Comparison of ENCODE assay signal across 17 cellular contexts in genomic region chr7:138267934-138268333, GRCh38.
DNase-seq lines count a peak whose midpoint lies in the region; ATAC-seq, FAIRE-seq and TF ChIP-seq lines count a peak whose summit lies in the region.
"Had no signal": no experiment of that assay in that cellular context is flagged by ENCODE, and none has a peak within 500 bp of the region (broad histone marks: within the 10 kb centered on the region; RNA-seq: fewer than 3 reads in every experiment).

No MANE protein-coding gene starts in this region.

- no peaks in the 10 kb centered on the region for H3K79me1 ChIP-seq in neuronal stem cell (ENCODE audit: low read depth, low read length)

- no peak overlapping the region for H2BK5ac ChIP-seq in neuronal stem cell (ENCODE audit: low read length)

- no peaks in the 10 kb centered on the region for H3K36me3 ChIP-seq in neuronal stem cell (replicated peaks in 1 of 2; ENCODE audit: control insufficient read depth in 2 of 2, insufficient read depth in 2 of 2, low read length in 2 of 2)
- no peaks in the 10 kb centered on the region for H3K36me3 ChIP-seq in HepG2 (replicated peaks in 1 of 2; ENCODE audit: control insufficient read depth in 1 of 2, insufficient read depth in 2 of 2, low read length in 2 of 2)

- no peak for TF ChIP-seq EP300 in HepG2 (IDR thresholded peaks at IDR 0.05; ENCODE audit: low read depth in 2 of 2, low read length in 2 of 2)
- no peak for TF ChIP-seq EP300 in HepG2 (CRISPR knock-in tag; IDR thresholded peaks at IDR 0.05; ENCODE audit: borderline replicate concordance)

- H3K27me3 ChIP-seq in neuronal stem cell (ENCODE audit: control insufficient read depth in 3 of 3, insufficient read depth in 3 of 3, low read depth in 1 of 3, low read length in 3 of 3) (no peaks in the 10 kb centered on the region), HepG2 (ENCODE audit: control insufficient read depth in 1 of 2, insufficient read depth in 2 of 2, low read length in 2 of 2) (no peaks in the 10 kb centered on the region)

- H3K4ac ChIP-seq in neuronal stem cell (ENCODE audit: low read length) = no peak overlapping the region

- DNase-seq in activated naive CD4-positive, alpha-beta T cell treated with anti-CD3 and anti-CD28 coated beads, Interleukin-2, amount 50 U/mL, for 72 hours (ENCODE audit: low spot score in 2 of 2) = no peak
- DNase-seq in WTC11 (ENCODE audit: low spot score) = no peak
- DNase-seq in neuronal stem cell (ENCODE audit: low spot score) = no peak
- DNase-seq in stimulated activated effector memory CD8-positive, alpha-beta T cell treated with anti-CD3 and anti-CD28 coated beads, Interleukin-12 subunit alpha, Interleukin-12 subunit beta, amount 100 ng/mL, for 72 hours (ENCODE audit: low spot score in 2 of 2) = no peak
- no peak for DNase-seq in SKM-1 treated with dmso at 0.1 percent for 144 hours (lab: John Stamatoyannopoulos, UW; ENCODE audit: unreplicated experiment)
- DNase-seq in Right ventricle myocardium superior = no peak
- DNase-seq in HepG2 (ENCODE audit: low spot score) = no peak
- DNase-seq: CD8-positive, alpha-beta T cell; COR-L47; DND-41; GDM1; H7 had no signal

- no peak overlapping the region for H2BK120ac ChIP-seq in neuronal stem cell (ENCODE audit: low read depth, low read length)

- TF ChIP-seq POLR2A in HepG2 (IDR thresholded peaks at IDR 0.05; ENCODE audit: insufficient read depth in 1 of 2, low read depth in 2 of 2, low read length in 2 of 2) = no peak

- no peak overlapping the region for H3K27ac ChIP-seq in neuronal stem cell (replicated peaks; ENCODE audit: low read length)
- no peak overlapping the region for H3K27ac ChIP-seq in HepG2 (ENCODE audit: extremely low read length, insufficient read depth, low read length)
- H3K27ac ChIP-seq: 22Rv1 had no signal

- no peak overlapping the region for H3K4me2 ChIP-seq in neuronal stem cell (ENCODE audit: insufficient read depth, low read length, poor library complexity, severe bottlenecking)
- no peak overlapping the region for H3K4me2 ChIP-seq in HepG2 (ENCODE audit: low read depth, low read length)

- H3K9ac ChIP-seq in neuronal stem cell (ENCODE audit: low read depth, low read length, poor library complexity) = no peak overlapping the region
- no peak overlapping the region for H3K9ac ChIP-seq in HepG2 (ENCODE audit: insufficient read depth, low read depth, low read length)

- H3K9me3 ChIP-seq in neuronal stem cell (replicated peaks in 1 of 2; ENCODE audit: control insufficient read depth in 2 of 2, insufficient read depth in 1 of 2, low read depth in 1 of 2, low read length in 2 of 2) (no peaks in the 10 kb centered on the region), HepG2 (ENCODE audit: low read length) (no peaks in the 10 kb centered on the region)

- TF ChIP-seq CTCF in WTC11 (IDR thresholded peaks at IDR 0.05) (no peak), HepG2 (CRISPR knock-in tag; IDR thresholded peaks at IDR 0.05) (no peak)

- no peak overlapping the region for H3K4me3 ChIP-seq in neuronal stem cell (ENCODE audit: low read length in 2 of 2)
- no peak overlapping the region for H3K4me3 ChIP-seq in HepG2 (replicated peaks in 1 of 3; ENCODE audit: insufficient read depth in 1 of 3, low read depth in 2 of 3, low read length in 3 of 3)

- no peak for TF ChIP-seq RAD21 in HepG2 (CRISPR knock-in tag; IDR thresholded peaks at IDR 0.05)

- peak overlapping the region; percentile 43 for H3K27ac Mint-ChIP-seq in activated naive CD4-positive, alpha-beta T cell treated with anti-CD3 and anti-CD28 coated beads, Interleukin-2, amount 50 U/mL, for 24 hours
- no peak overlapping the region for H3K27ac Mint-ChIP-seq in activated naive CD4-positive, alpha-beta T cell treated with anti-CD3 and anti-CD28 coated beads, Interleukin-2, amount 50 U/mL, for 72 hours
- no peak overlapping the region for H3K27ac Mint-ChIP-seq in WTC11
- no peak overlapping the region for H3K27ac Mint-ChIP-seq in stimulated activated effector memory CD8-positive, alpha-beta T cell treated with anti-CD3 and anti-CD28 coated beads, Interleukin-12 subunit alpha, Interleukin-12 subunit beta, amount 100 ng/mL, for 72 hours
- H3K27ac Mint-ChIP-seq: CD8-positive, alpha-beta T cell had no signal

- no CpG with 5 or more reads among the region's 6 CpGs for WGBS in neuronal stem cell (ENCODE audit: extremely low coverage in 2 of 2, insufficient read length in 2 of 2, insufficient replicate concordance in 1 of 2), 2 donors
- 100% methylated on average over 6 of the region's 6 CpGs for WGBS in HepG2 (ENCODE audit: low lambda C conversion rate)

- H3K4me1 ChIP-seq in neuronal stem cell (ENCODE audit: control insufficient read depth in 2 of 2, insufficient read depth in 1 of 2, low read depth in 1 of 2, low read length in 2 of 2) (no peaks in the 10 kb centered on the region), HepG2 (ENCODE audit: insufficient read depth, low read length) (peaks cover 6% of the 10 kb centered on the region)

- H3K27me3 Mint-ChIP-seq in activated naive CD4-positive, alpha-beta T cell treated with anti-CD3 and anti-CD28 coated beads, Interleukin-2, amount 50 U/mL, for 24 hours = peaks cover 2% of the 10 kb centered on the region
- H3K27me3 Mint-ChIP-seq in WTC11 (ENCODE audit: low read depth) = no peaks in the 10 kb centered on the region

- no peak overlapping the region for H3K23ac ChIP-seq in neuronal stem cell (ENCODE audit: low read depth, low read length, poor library complexity)

- H3K14ac ChIP-seq in neuronal stem cell (ENCODE audit: low read length) = no peak overlapping the region

- no peak overlapping the region for H2BK15ac ChIP-seq in neuronal stem cell (ENCODE audit: low read length)

- POLR2A ChIA-PET in WTC11 (lab: Charles Lee) = no interaction called here
- POLR2A ChIA-PET in HepG2 (lab: Yijun Ruan, JAX) = no interaction called here

- BruUV-seq in HepG2 (replicated peaks; lab: Mats Ljungman, UMichigan) = no TSS peak

- peak overlapping the region; percentile 61 for H3K18ac ChIP-seq in neuronal stem cell (ENCODE audit: low read length)

- H2AFZ ChIP-seq in neuronal stem cell (ENCODE audit: low read length) (peak overlapping the region; percentile 6), HepG2 (ENCODE audit: low read length) (no peak overlapping the region)

- in situ Hi-C loops in HepG2 (cut with HindIII; ENCODE audit: extremely low pct_ligation_motif_present, low pct_unique_long_range_greater_than_20kb) = no loop called here

- no peak for FAIRE-seq in HepG2 (lab: Jason Lieb, UNC)
- FAIRE-seq: GM18507, HTR-8/SVneo had no signal

- H2BK12ac ChIP-seq in neuronal stem cell (ENCODE audit: low read length) = no peak overlapping the region

- intact Hi-C loops in Right ventricle myocardium superior (cut with DNase I) = no loop called here
- intact Hi-C loops in HepG2 (cut with micrococcal nuclease; ENCODE audit: unreplicated experiment) = no loop called here

- H3K36me3 Mint-ChIP-seq in activated naive CD4-positive, alpha-beta T cell treated with anti-CD3 and anti-CD28 coated beads, Interleukin-2, amount 50 U/mL, for 24 hours = no peaks in the 10 kb centered on the region
- H3K36me3 Mint-ChIP-seq in activated naive CD4-positive, alpha-beta T cell treated with anti-CD3 and anti-CD28 coated beads, Interleukin-2, amount 50 U/mL, for 72 hours = no peaks in the 10 kb centered on the region
- peaks cover 4% of the 10 kb centered on the region; the same call in 1 of the 2 replicates for H3K36me3 Mint-ChIP-seq in WTC11
- H3K36me3 Mint-ChIP-seq in stimulated activated effector memory CD8-positive, alpha-beta T cell treated with anti-CD3 and anti-CD28 coated beads, Interleukin-12 subunit alpha, Interleukin-12 subunit beta, amount 100 ng/mL, for 72 hours = no peaks in the 10 kb centered on the region
- H3K36me3 Mint-ChIP-seq: CD14-positive monocyte; CD8-positive, alpha-beta T cell had no signal

- H4K91ac ChIP-seq in neuronal stem cell (ENCODE audit: low read depth, low read length, poor library complexity) = peak overlapping the region; percentile 19

- H3K4me3 Mint-ChIP-seq in activated naive CD4-positive, alpha-beta T cell treated with anti-CD3 and anti-CD28 coated beads, Interleukin-2, amount 50 U/mL, for 24 hours = no peak overlapping the region
- no peak overlapping the region for H3K4me3 Mint-ChIP-seq in WTC11
- no peak overlapping the region for H3K4me3 Mint-ChIP-seq in stimulated activated effector memory CD8-positive, alpha-beta T cell treated with anti-CD3 and anti-CD28 coated beads, Interleukin-12 subunit alpha, Interleukin-12 subunit beta, amount 100 ng/mL, for 72 hours
- H3K4me3 Mint-ChIP-seq: CD14-positive monocyte; CD8-positive, alpha-beta T cell had no signal

- ATAC-seq in activated naive CD4-positive, alpha-beta T cell treated with anti-CD3 and anti-CD28 coated beads, Interleukin-2, amount 50 U/mL, for 72 hours = no peak
- ATAC-seq in WTC11 = peak; percentile 63
- peak; percentile 11 for ATAC-seq in stimulated activated effector memory CD8-positive, alpha-beta T cell treated with anti-CD3 and anti-CD28 coated beads, Interleukin-12 subunit alpha, Interleukin-12 subunit beta, amount 100 ng/mL, for 72 hours
- ATAC-seq in Right ventricle myocardium superior (ENCODE audit: poor library complexity) = no peak
- no peak for ATAC-seq in HepG2
- ATAC-seq: CD8-positive, alpha-beta T cell had no signal

- no peaks in the 10 kb centered on the region for H3K4me1 Mint-ChIP-seq in activated naive CD4-positive, alpha-beta T cell treated with anti-CD3 and anti-CD28 coated beads, Interleukin-2, amount 50 U/mL, for 24 hours
- H3K4me1 Mint-ChIP-seq in WTC11 = peaks cover 2% of the 10 kb centered on the region; the same call in 1 of the 2 replicates
- no peaks in the 10 kb centered on the region for H3K4me1 Mint-ChIP-seq in stimulated activated effector memory CD8-positive, alpha-beta T cell treated with anti-CD3 and anti-CD28 coated beads, Interleukin-12 subunit alpha, Interleukin-12 subunit beta, amount 100 ng/mL, for 72 hours
- H3K4me1 Mint-ChIP-seq: CD14-positive monocyte had no signal

- H3K9me3 Mint-ChIP-seq in activated naive CD4-positive, alpha-beta T cell treated with anti-CD3 and anti-CD28 coated beads, Interleukin-2, amount 50 U/mL, for 24 hours = no peaks in the 10 kb centered on the region
- H3K9me3 Mint-ChIP-seq in activated naive CD4-positive, alpha-beta T cell treated with anti-CD3 and anti-CD28 coated beads, Interleukin-2, amount 50 U/mL, for 72 hours = no peaks in the 10 kb centered on the region
- peaks cover 10% of the 10 kb centered on the region for H3K9me3 Mint-ChIP-seq in WTC11
- no peaks in the 10 kb centered on the region for H3K9me3 Mint-ChIP-seq in stimulated activated effector memory CD8-positive, alpha-beta T cell treated with anti-CD3 and anti-CD28 coated beads, Interleukin-12 subunit alpha, Interleukin-12 subunit beta, amount 100 ng/mL, for 72 hours
- H3K9me3 Mint-ChIP-seq: CD8-positive, alpha-beta T cell had no signal

- H4K20me1 ChIP-seq in HepG2 (ENCODE audit: insufficient read depth, low read length) = no peaks in the 10 kb centered on the region

- CTCF ChIA-PET in WTC11 (lab: Charles Lee) (no interaction called here), HepG2 (lab: Yijun Ruan, JAX; ENCODE audit: low intra/inter-chr PET ratio, low total read pairs) (no interaction called here)

- H4K8ac ChIP-seq in neuronal stem cell (ENCODE audit: low read depth, low read length) = no peak overlapping the region

- no peaks in the 10 kb centered on the region for H3K79me2 ChIP-seq in HepG2 (ENCODE audit: insufficient read depth, low read length)

- no peak overlapping the region for H2AK5ac ChIP-seq in neuronal stem cell (ENCODE audit: low read depth, low read length)

TF ChIP-seq in HepG2, 621 proteins besides CTCF, POLR2A, EP300 and RAD21 (continues in another document):
- no peak for TF ChIP-seq PITX1 (CRISPR knock-in tag; IDR thresholded peaks at IDR 0.05)

Comparison
In these comparisons a context has a peak if more than half of its experiments do, and no peak if none do; other contexts are left out.
1. ATAC-seq: peak in WTC11 (single experiment) and stimulated activated effector memory CD8-positive, alpha-beta T cell treated with anti-CD3 and anti-CD28 coated beads, Interleukin-12 subunit alpha, Interleukin-12 subunit beta, amount 100 ng/mL, for 72 hours (single experiment); none in activated naive CD4-positive, alpha-beta T cell treated with anti-CD3 and anti-CD28 coated beads, Interleukin-2, amount 50 U/mL, for 72 hours (0 of 2), Right ventricle myocardium superior (single experiment) and HepG2 (single experiment).